Comparison of ENCODE assay signal across 8 cellular contexts in genomic region chr7:138001529-138002095, GRCh38. TPM values are rescaled to one million over a fixed set of nuclear protein-coding genes. Genes with fewer than 3 reads are reported as not detected.
DNase-seq lines count a peak whose midpoint lies in the region; ATAC-seq and TF ChIP-seq lines count a peak whose summit lies in the region.

Gene CREB3L2, minus strand, starts transcription at chr7:138002086. Its CDS starts 381 bp downstream, at chr7:138001705.

- ATAC-seq in HG03103 (IDR thresholded peaks at IDR 0.05; ENCODE audit: low read depth, unreplicated experiment): peak; percentile 22

- H3K9me3 ChIP-seq in neuron (ENCODE audit: low read length) (no peaks in the 10 kb centered on the region), suprapubic skin (no peaks in the 10 kb centered on the region)

- peaks cover 3% of the 10 kb centered on the region for H3K36me3 ChIP-seq in neuron (ENCODE audit: insufficient read depth, low read length)
- H3K36me3 ChIP-seq in suprapubic skin: no peaks in the 10 kb centered on the region

- peak within 1 kb of the TSS; percentile 93 for H3K27ac ChIP-seq in suprapubic skin

- no peak for TF ChIP-seq EP300 in suprapubic skin (IDR thresholded peaks at IDR 0.05)

- H3K4me1 ChIP-seq in neuron (ENCODE audit: insufficient read depth, low read length) (peaks cover 26% of the 10 kb centered on the region), suprapubic skin (peaks cover 41% of the 10 kb centered on the region)

- peak in 1 of 2 donors; percentile 71 for TF ChIP-seq POLR2A in suprapubic skin (IDR thresholded peaks at IDR 0.05)

- 0% methylated on average over 19 of the region's 47 CpGs for WGBS in suprapubic skin

- H3K4me3 ChIP-seq in fibroblast of pulmonary artery (replicated peaks; ENCODE audit: low read depth, low read length) (peak within 1 kb of the TSS; percentile 94), neuron (ENCODE audit: low read length) (peak within 1 kb of the TSS; percentile 91), suprapubic skin (peak within 1 kb of the TSS; percentile 79)

- peak within 1 kb of the TSS; percentile 66 for H2AFZ ChIP-seq in neuron (ENCODE audit: low read depth, low read length)

- DNase-seq in SIG-M5 treated with dmso at 0.1 percent for 504 hours (lab: John Stamatoyannopoulos, UW; ENCODE audit: unreplicated experiment) (peak; percentile 62), SIG-M5 (lab: John Stamatoyannopoulos, UW) (no peak), fibroblast of pulmonary artery (ENCODE audit: low read depth) (peak; percentile 70), suprapubic skin (ENCODE audit: low spot score in 2 of 2) (peak; percentile 87 to 90)
- peak; percentile 40 to 47 for DNase-seq in activated T-helper 1 cell treated with anti-CD3 and anti-CD28 coated beads, Interleukin-2, amount 50 U/mL, for 16 hours (ENCODE audit: low read depth in 1 of 2, low spot score in 1 of 2)

- H3K27me3 ChIP-seq in neuron (ENCODE audit: insufficient read depth, low read length) (no peaks in the 10 kb centered on the region), suprapubic skin (no peaks in the 10 kb centered on the region)

- TF ChIP-seq CTCF in fibroblast of pulmonary artery (IDR thresholded peaks at IDR 0.05; ENCODE audit: low read length, missing control alignments) (no peak), suprapubic skin (IDR thresholded peaks at IDR 0.05) (no peak)

TF ChIP-seq in PFSK-1, 5 proteins besides CTCF, POLR2A, EP300 and RAD21:
- TF ChIP-seq POLR2AphosphoS5 (IDR thresholded peaks at IDR 0.05; ENCODE audit: low read depth, low read length): peak; percentile 64; the same call in 1 of the 2 replicates
- no peak for TF ChIP-seq FOXP2 (optimal IDR thresholded peaks at IDR 0.05; ENCODE audit: borderline replicate concordance, extremely low read depth, extremely low read length, insufficient read depth)

RNA-seq across cellular contexts. Expression of gene CREB3L2, which starts in this region (rescaled TPM):
- 20.1 TPM for polyA plus RNA-seq in PFSK-1 (2012; ENCODE audit: insufficient read length, low read depth)
- total RNA-seq in suprapubic skin: 10 to 100 TPM; 10.9 to 24.5 (median 14.1) TPM
